16 cellular contexts compared by ENCODE assay signal in genomic region chr10:34702093-34702952, GRCh38.
DNase-seq lines count a peak whose midpoint lies in the region; ATAC-seq and TF ChIP-seq lines count a peak whose summit lies in the region.
"Had no signal": no experiment of that assay in that cellular context is flagged by ENCODE, and none has a peak within 500 bp of the region (broad histone marks: within the 10 kb centered on the region; RNA-seq: fewer than 3 reads in every experiment).

No MANE protein-coding gene starts in this region.

- H3K27ac Mint-ChIP-seq in WTC11 (peak overlapping the region; percentile 77), progenitor cell of endocrine pancreas (peak overlapping the region; percentile 42)
- no peak overlapping the region for H3K27ac Mint-ChIP-seq in activated T-cell treated with anti-CD3 and anti-CD28 coated beads, Interleukin-2, amount 50 U/mL, for 72 hours
- H3K27ac Mint-ChIP-seq: activated naive CD8-positive, alpha-beta T cell treated with anti-CD3 and anti-CD28 coated beads, Interleukin-2, amount 50 U/mL, for 24 hours; stimulated activated effector memory CD8-positive, alpha-beta T cell treated with anti-CD3 and anti-CD28 coated beads, Interleukin-12 subunit alpha, Interleukin-12 subunit beta, amount 100 ng/mL, for 72 hours had no signal

- H3K9me3 ChIP-seq in HEK293 (ENCODE audit: control insufficient read depth, insufficient read depth, low read depth, low read length): no peaks in the 10 kb centered on the region
- H3K9me3 ChIP-seq: SK-N-SH, uterus had no signal

- H3K27ac ChIP-seq in HEK293 (ENCODE audit: extremely low read depth, low read depth, low read length): no peak overlapping the region

- H3K9me3 Mint-ChIP-seq in WTC11 (no peaks in the 10 kb centered on the region), progenitor cell of endocrine pancreas (ENCODE audit: low read depth) (no peaks in the 10 kb centered on the region)
- H3K9me3 Mint-ChIP-seq in activated T-cell treated with anti-CD3 and anti-CD28 coated beads, Interleukin-2, amount 50 U/mL, for 72 hours: no peaks in the 10 kb centered on the region
- H3K9me3 Mint-ChIP-seq: activated naive CD8-positive, alpha-beta T cell treated with anti-CD3 and anti-CD28 coated beads, Interleukin-2, amount 50 U/mL, for 24 hours; activated T-cell treated with anti-CD3 and anti-CD28 coated beads, Interleukin-2, amount 50 U/mL, for 4 hours; stimulated activated effector memory CD8-positive, alpha-beta T cell treated with anti-CD3 and anti-CD28 coated beads, Interleukin-12 subunit alpha, Interleukin-12 subunit beta, amount 100 ng/mL, for 72 hours had no signal

- no peaks in the 10 kb centered on the region for H3K36me3 Mint-ChIP-seq in WTC11
- H3K36me3 Mint-ChIP-seq in progenitor cell of endocrine pancreas (ENCODE audit: insufficient read depth): peaks cover 1% of the 10 kb centered on the region
- no peaks in the 10 kb centered on the region for H3K36me3 Mint-ChIP-seq in activated T-cell treated with anti-CD3 and anti-CD28 coated beads, Interleukin-2, amount 50 U/mL, for 72 hours (ENCODE audit: insufficient read depth in 2 of 2)
- H3K36me3 Mint-ChIP-seq: stimulated activated effector memory CD8-positive, alpha-beta T cell treated with anti-CD3 and anti-CD28 coated beads, Interleukin-12 subunit alpha, Interleukin-12 subunit beta, amount 100 ng/mL, for 72 hours had no signal

- H3K4me1 ChIP-seq in HEK293 (ENCODE audit: control insufficient read depth, insufficient read depth, low read length): peaks cover 20% of the 10 kb centered on the region

- CTCF ChIA-PET in HEK293 (lab: Yijun Ruan, JAX): no interaction called here
- CTCF ChIA-PET in WTC11 (lab: Charles Lee): interaction anchor here (0.9 to 2.0 kb wide), 3 partner anchors 9 to 31 kb away, joined by 3 to 4 read pairs (median 3); no protein-coding TSS in a partner anchor

- H3K4me3 ChIP-seq in HEK293 (ENCODE audit: low read depth, low read length): no peak overlapping the region
- H3K4me3 ChIP-seq: uterus had no signal

- no peak for DNase-seq in WTC11 (ENCODE audit: low spot score)
- DNase-seq in glomerular visceral epithelial cell (ENCODE audit: extremely low spot score): peak; percentile 24
- DNase-seq in progenitor cell of endocrine pancreas (ENCODE audit: low spot score, unreplicated experiment): no peak
- no peak for DNase-seq in activated CD4-positive, alpha-beta T cell treated with anti-CD3 and anti-CD28 coated beads, Interleukin-2, amount 50 U/mL, for 4 hours
- DNase-seq in activated T-cell treated with anti-CD3 and anti-CD28 coated beads, Interleukin-2, amount 50 U/mL, for 72 hours: no peak
- no peak for DNase-seq in GM03348 (ENCODE audit: low spot score)
- no peak for DNase-seq in T-helper 9 cell
- DNase-seq: activated naive CD8-positive, alpha-beta T cell treated with anti-CD3 and anti-CD28 coated beads, Interleukin-2, amount 50 U/mL, for 24 hours; activated T-cell treated with anti-CD3 and anti-CD28 coated beads, Interleukin-2, amount 50 U/mL, for 4 hours; cortex of kidney; H7; NCI-H226; SK-N-SH; uterus had no signal

- H3K27me3 Mint-ChIP-seq in WTC11 (ENCODE audit: low read depth): no peaks in the 10 kb centered on the region
- H3K27me3 Mint-ChIP-seq in progenitor cell of endocrine pancreas: no peaks in the 10 kb centered on the region
- H3K27me3 Mint-ChIP-seq in activated T-cell treated with anti-CD3 and anti-CD28 coated beads, Interleukin-2, amount 50 U/mL, for 72 hours (ENCODE audit: low read depth): peaks cover 7% of the 10 kb centered on the region
- H3K27me3 Mint-ChIP-seq: activated naive CD8-positive, alpha-beta T cell treated with anti-CD3 and anti-CD28 coated beads, Interleukin-2, amount 50 U/mL, for 24 hours had no signal

- no peak overlapping the region for H3K4me3 Mint-ChIP-seq in WTC11
- H3K4me3 Mint-ChIP-seq in progenitor cell of endocrine pancreas (ENCODE audit: low read depth): no peak overlapping the region
- H3K4me3 Mint-ChIP-seq in activated T-cell treated with anti-CD3 and anti-CD28 coated beads, Interleukin-2, amount 50 U/mL, for 72 hours: no peak overlapping the region
- H3K4me3 Mint-ChIP-seq: activated naive CD8-positive, alpha-beta T cell treated with anti-CD3 and anti-CD28 coated beads, Interleukin-2, amount 50 U/mL, for 24 hours; activated T-cell treated with anti-CD3 and anti-CD28 coated beads, Interleukin-2, amount 50 U/mL, for 4 hours; stimulated activated effector memory CD8-positive, alpha-beta T cell treated with anti-CD3 and anti-CD28 coated beads, Interleukin-12 subunit alpha, Interleukin-12 subunit beta, amount 100 ng/mL, for 72 hours had no signal

- POLR2A ChIA-PET in HEK293 (lab: Yijun Ruan, JAX) (no interaction called here), WTC11 (lab: Charles Lee) (no interaction called here)

- H3K4me1 Mint-ChIP-seq in WTC11 (peaks cover 68% of the 10 kb centered on the region), progenitor cell of endocrine pancreas (ENCODE audit: low read depth) (peaks cover 51% of the 10 kb centered on the region)
- H3K4me1 Mint-ChIP-seq in activated T-cell treated with anti-CD3 and anti-CD28 coated beads, Interleukin-2, amount 50 U/mL, for 72 hours (ENCODE audit: low read depth): peaks cover 7% of the 10 kb centered on the region
- H3K4me1 Mint-ChIP-seq: stimulated activated effector memory CD8-positive, alpha-beta T cell treated with anti-CD3 and anti-CD28 coated beads, Interleukin-12 subunit alpha, Interleukin-12 subunit beta, amount 100 ng/mL, for 72 hours had no signal

- ATAC-seq in WTC11: peak; percentile 40; the same call in 1 of the 2 replicates
- no peak for ATAC-seq in activated T-cell treated with anti-CD3 and anti-CD28 coated beads, Interleukin-2, amount 50 U/mL, for 72 hours (replicated peaks in 1 of 2)
- ATAC-seq: activated naive CD8-positive, alpha-beta T cell treated with anti-CD3 and anti-CD28 coated beads, Interleukin-2, amount 50 U/mL, for 24 hours; activated T-cell treated with anti-CD3 and anti-CD28 coated beads, Interleukin-2, amount 50 U/mL, for 4 hours; stimulated activated effector memory CD8-positive, alpha-beta T cell treated with anti-CD3 and anti-CD28 coated beads, Interleukin-12 subunit alpha, Interleukin-12 subunit beta, amount 100 ng/mL, for 72 hours had no signal

- no peak for TF ChIP-seq CTCF in HEK293 (tag by site-specific recombination; IDR thresholded peaks at IDR 0.05)
- no peak for TF ChIP-seq CTCF in WTC11 (IDR thresholded peaks at IDR 0.05)
- no peak for TF ChIP-seq CTCF in progenitor cell of endocrine pancreas (IDR thresholded peaks at IDR 0.05; ENCODE audit: unreplicated experiment)

- H3K36me3 ChIP-seq in HEK293 (ENCODE audit: control insufficient read depth in 2 of 2, insufficient read depth in 1 of 2, low read length in 2 of 2): no peaks in the 10 kb centered on the region
- H3K36me3 ChIP-seq: uterus had no signal

TF ChIP-seq in HEK293, 187 proteins besides CTCF, POLR2A, EP300 and RAD21 (continues in another document):
- 0 out of 2 replicates have a peak, but pooled peaks have one; percentile 24 for TF ChIP-seq PRDM10 (tag by site-specific recombination; IDR thresholded peaks at IDR 0.05)

TF ChIP-seq in WTC11, 78 proteins besides CTCF, POLR2A, EP300 and RAD21 (continues in another document):
- TF ChIP-seq ZBTB21 (CRISPR knock-in tag; IDR thresholded peaks at IDR 0.05; ENCODE audit: borderline replicate concordance) (no peak), E2F1 (CRISPR knock-in tag; IDR thresholded peaks at IDR 0.05) (no peak), ZSCAN18 (CRISPR knock-in tag; IDR thresholded peaks at IDR 0.05) (no peak), PRDM15 (CRISPR knock-in tag; IDR thresholded peaks at IDR 0.05) (no peak)
